9 cellular contexts compared by ENCODE assay signal in genomic region chr14:91374897-91375747, GRCh38. TPM values are rescaled to one million over a fixed set of nuclear protein-coding genes. Genes with fewer than 3 reads are reported as not detected.
A peak's percentile ranks its signal among the peaks of the same experiment; 100 is the strongest.
DNase-seq lines count a peak whose midpoint lies in the region; ATAC-seq and TF ChIP-seq lines count a peak whose summit lies in the region.
"Had no signal": no experiment of that assay in that cellular context is flagged by ENCODE, and none has a peak within 500 bp of the region (broad histone marks: within the 10 kb centered on the region; RNA-seq: fewer than 3 reads in every experiment).

No MANE protein-coding gene starts in this region.

- TF ChIP-seq CTCF in transverse colon (IDR thresholded peaks at IDR 0.05) (no peak), thyroid gland (IDR thresholded peaks at IDR 0.05) (no peak)

- 75 to 92% methylated on average over 12 to 28 of the region's 28 CpGs for WGBS in transverse colon (ENCODE audit: low coverage in 1 of 2), 2 donors
- WGBS in thyroid gland, 2 donors, result 91 to 93% methylated on average over 25 to 27 of the region's 28 CpGs

- DNase-seq in activated effector memory CD4-positive, alpha-beta T cell treated with anti-CD3 and anti-CD28 coated beads, Interleukin-2, amount 50 U/mL, for 16 hours, result peak; percentile 73
- no peak for DNase-seq in activated effector memory CD4-positive, alpha-beta T cell treated with Interleukin-2 at 50 U/mL for 16 hours
- peak; percentile 88 for DNase-seq in NCI-H748 treated with DMSO at 0.1 percent for 48 hours (lab: John Stamatoyannopoulos, UW)
- peak; percentile 67 for DNase-seq in central memory CD4-positive, alpha-beta T cell
- no peak for DNase-seq in transverse colon
- no peak for DNase-seq in MG63
- no peak for DNase-seq in thyroid gland
- DNase-seq: activated CD4-positive, CD25-positive, alpha-beta regulatory T cell had no signal

- no peak for ATAC-seq in HG03196 (IDR thresholded peaks at IDR 0.05; ENCODE audit: unreplicated experiment)

- no peak for TF ChIP-seq POLR2A in transverse colon (IDR thresholded peaks at IDR 0.05)
- TF ChIP-seq POLR2A in thyroid gland (IDR thresholded peaks at IDR 0.05), result no peak

- intact Hi-C loops in transverse colon (cut with DNase I; ENCODE audit: low total_unique reads), result no loop called here
- intact Hi-C loops in thyroid gland (cut with DNase I), result no loop called here

- peaks cover 13 to 78% (median 52%) of the 10 kb centered on the region in 4 donors for H3K4me1 ChIP-seq in transverse colon
- peaks cover 0 to 8% of the 10 kb centered on the region in 2 donors for H3K4me1 ChIP-seq in thyroid gland

- no peak for TF ChIP-seq EP300 in transverse colon (IDR thresholded peaks at IDR 0.05; ENCODE audit: low read depth)

- no peaks in the 10 kb centered on the region for H3K36me3 ChIP-seq in transverse colon
- H3K36me3 ChIP-seq in MG63, result no peaks in the 10 kb centered on the region
- H3K36me3 ChIP-seq in thyroid gland, result no peaks in the 10 kb centered on the region

- H3K9me3 ChIP-seq in transverse colon (no peaks in the 10 kb centered on the region), MG63 (no peaks in the 10 kb centered on the region), thyroid gland (no peaks in the 10 kb centered on the region)

- no peak overlapping the region for H3K4me3 ChIP-seq in transverse colon
- H3K4me3 ChIP-seq in MG63, result no peak overlapping the region
- H3K4me3 ChIP-seq in thyroid gland (replicated peaks in 1 of 3), result no peak overlapping the region

- H3K27ac ChIP-seq in transverse colon, result peak overlapping the region; percentile 0 to 58 (median 48)
- H3K27ac ChIP-seq in thyroid gland, result no peak overlapping the region

- in situ Hi-C loops in transverse colon (cut with MboI; ENCODE audit: low pct_ligation_motif_present in 1 of 4, low pct_unique_long_range_greater_than_20kb in 1 of 4, low sequenced_read_pairs in 3 of 4), result no loop called here

- H3K27me3 ChIP-seq in transverse colon (no peaks in the 10 kb centered on the region), MG63 (no peaks in the 10 kb centered on the region), thyroid gland (no peaks in the 10 kb centered on the region)

RNA-seq across cellular contexts. Expression of gene CCDC88C, which starts 42.5 kb away (rescaled TPM):
- total RNA-seq in transverse colon (100 to 1,000 TPM in 1 of 4 donors, 10 to 100 TPM in 3; 29.5 to 171 (median 60.3) TPM), thyroid gland (1 to 10 TPM; 3.0 to 6.3 (median 5.8) TPM)
- 1.2 and 5.8 TPM in 2 replicates for total RNA-seq in MG63 (2014; rRNA removed; shearing (Covaris generic); ENCODE audit: low replicate concordance)

Comparison
In these comparisons a context has a peak if more than half of its experiments do, and no peak if none do; other contexts are left out.
1. DNase-seq: peak in activated effector memory CD4-positive, alpha-beta T cell treated with anti-CD3 and anti-CD28 coated beads, Interleukin-2, amount 50 U/mL, for 16 hours (single experiment), NCI-H748 treated with DMSO at 0.1 percent for 48 hours (single experiment) and central memory CD4-positive, alpha-beta T cell (single experiment); none in activated effector memory CD4-positive, alpha-beta T cell treated with Interleukin-2 at 50 U/mL for 16 hours (single experiment), transverse colon (single experiment), MG63 (single experiment) and thyroid gland (0 of 2).
2. H3K27ac ChIP-seq: peak in transverse colon (4 of 4); none in thyroid gland (0 of 3).